Comparison of ENCODE assay signal across 22 cellular contexts in the genomic region with DNA sequence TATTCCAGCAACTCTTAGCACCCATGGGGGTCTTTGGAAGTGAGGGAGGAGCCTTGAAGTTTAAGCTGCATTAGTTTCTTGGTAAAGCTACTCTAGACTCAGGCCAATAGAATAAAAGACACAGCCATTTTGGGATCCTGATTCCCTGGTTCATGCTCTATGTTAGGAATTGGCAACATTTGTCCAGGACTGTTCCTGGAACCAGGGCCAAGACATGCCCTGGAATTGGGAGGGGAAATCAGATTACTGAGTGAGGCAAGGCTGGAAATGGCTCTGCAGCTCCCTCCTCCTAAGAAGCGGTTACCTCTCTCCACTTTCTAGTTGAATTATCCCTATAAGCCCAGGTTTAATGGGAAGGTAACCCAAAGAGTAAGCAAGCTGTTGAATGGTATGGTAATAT.
"Had no signal": no experiment of that assay in that cellular context is flagged by ENCODE, and none has a peak within 500 bp of the region (broad histone marks: within the 10 kb centered on the region; RNA-seq: fewer than 3 reads in every experiment).

No MANE protein-coding gene starts in this region.

- H3K27me3 ChIP-seq: right lobe of liver, testis, upper lobe of left lung had no signal

- FAIRE-seq: islet of Langerhans, small intestine had no signal

- ATAC-seq: activated naive CD4-positive, alpha-beta T cell treated with anti-CD3 and anti-CD28 coated beads, Interleukin-2, amount 50 U/mL, for 72 hours; activated T-helper 17 cell treated with anti-CD3 and anti-CD28 coated beads, Interleukin-2, amount 50 U/mL, for 72 hours; naive thymus-derived CD8-positive, alpha-beta T cell; SK-N-SH treated with all-trans-retinoic acid at 6 μM for 48 hours; stimulated activated effector memory CD8-positive, alpha-beta T cell treated with anti-CD3 and anti-CD28 coated beads, Interleukin-12 subunit alpha, Interleukin-12 subunit beta, amount 100 ng/mL, for 72 hours; T-cell had no signal

- H3K4me1 ChIP-seq: prostate gland, right lobe of liver had no signal

- H3K36me3 ChIP-seq: prostate gland, right lobe of liver, upper lobe of left lung, WERI-Rb-1 had no signal

- H3K27ac ChIP-seq: right lobe of liver, testis, upper lobe of left lung, WERI-Rb-1 had no signal

- H3K9me3 ChIP-seq: prostate gland, right lobe of liver, testis, upper lobe of left lung had no signal

- DNase-seq: activated CD8-positive, alpha-beta memory T cell treated with anti-CD3 and anti-CD28 coated beads, Interleukin-2, amount 50 U/mL, for 4 hours; activated T-cell treated with anti-CD3 and anti-CD28 coated beads, Interleukin-2, amount 50 U/mL, for 24 hours; aorta; central memory CD4-positive, alpha-beta T cell; dermis blood vessel endothelial cell; effector CD8-positive, alpha-beta T cell; foreskin melanocyte; naive thymus-derived CD8-positive, alpha-beta T cell; right lobe of liver; small intestine; stimulated activated CD4-positive, alpha-beta T cell treated with anti-CD3 and anti-CD28 coated beads, Interleukin-2, amount 100 ng/mL, for 24 hours; T-cell; testis; upper lobe of left lung; WERI-Rb-1 had no signal

- H3K4me3 ChIP-seq: lung, prostate gland, right lobe of liver, testis, upper lobe of left lung had no signal
